ENCODE assay signal across 1 cellular context in genomic region chr22:44952863-44953790, GRCh38.
TF ChIP-seq lines count a peak whose summit lies in the region.

No MANE protein-coding gene starts in this region.

TF ChIP-seq in HEK293, 187 proteins besides CTCF, POLR2A, EP300 and RAD21 (continued from another document):
- TF ChIP-seq ZNF777 (tag by site-specific recombination; IDR thresholded peaks at IDR 0.05; ENCODE audit: borderline replicate concordance): no peak
- TF ChIP-seq FEZF1 (tag by site-specific recombination; IDR thresholded peaks at IDR 0.05): no peak
